Comparison of ENCODE assay signal across 8 cellular contexts in the genomic region with DNA sequence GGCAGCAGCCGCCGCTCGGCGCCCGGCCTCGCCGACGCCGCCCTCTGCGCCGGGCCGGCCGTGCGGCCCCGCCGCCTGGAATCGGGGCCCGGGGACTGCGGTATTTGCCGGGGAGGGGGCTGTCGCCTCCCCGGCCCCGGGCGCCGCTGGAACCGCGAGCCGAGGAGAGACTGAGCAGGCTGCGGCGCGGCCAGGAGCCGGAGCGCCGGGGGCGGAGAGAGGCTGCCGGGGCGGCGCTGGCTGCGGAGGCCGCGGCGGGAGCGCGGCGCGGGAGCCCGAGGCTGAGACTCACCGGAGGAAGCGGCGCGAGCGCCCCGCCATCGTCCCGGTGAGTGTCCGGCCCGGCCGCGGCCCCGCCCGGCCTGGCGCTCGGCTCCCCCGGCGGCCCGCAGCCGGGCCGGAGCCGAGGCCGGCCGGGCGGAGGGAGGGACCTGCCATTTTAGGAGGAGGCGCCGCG. TPM values are rescaled to one million over a fixed set of nuclear protein-coding genes. Genes with fewer than 3 reads are reported as not detected.
DNase-seq lines count a peak whose midpoint lies in the region; ATAC-seq and TF ChIP-seq lines count a peak whose summit lies in the region.

No MANE protein-coding gene starts in this region.

- peak; percentile 79 for DNase-seq in activated CD4-positive, alpha-beta T cell treated with anti-CD3 and anti-CD28 coated beads, Interleukin-2, amount 10 ng/mL, durations not matched to agents 24 days and 14 days
- DNase-seq in activated CD4-positive, alpha-beta T cell treated with anti-CD3 and anti-CD28 coated beads for 1 hour = no peak
- DNase-seq in dorsolateral prefrontal cortex (peak in 3 of 10 donors; percentile 4 to 60 (median 16)), natural killer cell (peak; percentile 55), HuH-7 (ENCODE audit: low spot score) (no peak), dermis blood vessel endothelial cell (no peak)

- TF ChIP-seq CTCF in OCI-LY1 (IDR thresholded peaks at IDR 0.05; ENCODE audit: low read length) = no peak
- no peak for TF ChIP-seq CTCF in dorsolateral prefrontal cortex (IDR thresholded peaks at IDR 0.05 in 54 of 56, conservative IDR thresholded peaks at IDR 0.05 in 2 of 56; ENCODE audit: low read depth in 1 of 56, partially characterized antibody in 56 of 56)
- TF ChIP-seq CTCF in natural killer cell (IDR thresholded peaks at IDR 0.05) = no peak

- peak overlapping the region; percentile 99; the same call in 1 of the 2 replicates for H3K4me2 ChIP-seq in OCI-LY1 (ENCODE audit: low read length)

- no peak for ATAC-seq in natural killer cell
- ATAC-seq in GM18861 (IDR thresholded peaks at IDR 0.05; ENCODE audit: unreplicated experiment) = no peak

- no peak overlapping the region for H3K27ac Mint-ChIP-seq in activated CD4-positive, alpha-beta T cell treated with anti-CD3 and anti-CD28 coated beads, Interleukin-2, amount 10 ng/mL, durations not matched to agents 24 days and 14 days
- H3K27ac Mint-ChIP-seq in natural killer cell = peak overlapping the region; percentile 97 to 100

- peaks cover 3% of the 10 kb centered on the region for H3K27me3 Mint-ChIP-seq in activated CD4-positive, alpha-beta T cell treated with anti-CD3 and anti-CD28 coated beads, Interleukin-2, amount 10 ng/mL, durations not matched to agents 24 days and 14 days
- H3K27me3 Mint-ChIP-seq in natural killer cell (ENCODE audit: low read depth in 2 of 2) = no peaks in the 10 kb centered on the region

- peak overlapping the region; percentile 93 for H3K9ac ChIP-seq in OCI-LY1 (ENCODE audit: low read length)

- H3K4me3 ChIP-seq in OCI-LY1 (ENCODE audit: low read depth, low read length, poor library complexity, severe bottlenecking) (peak overlapping the region; percentile 95), dorsolateral prefrontal cortex (peak overlapping the region; percentile 59 to 99 (median 92))

- H3F3A ChIP-seq in OCI-LY1 (ENCODE audit: insufficient read depth, low read length) = 0 out of 2 replicates have a peak, but pooled peaks cover 5% of the 10 kb centered on the region

- H3K36me3 Mint-ChIP-seq in activated CD4-positive, alpha-beta T cell treated with anti-CD3 and anti-CD28 coated beads, Interleukin-2, amount 10 ng/mL, durations not matched to agents 24 days and 14 days (ENCODE audit: low read depth) = peaks cover 9% of the 10 kb centered on the region
- H3K36me3 Mint-ChIP-seq in natural killer cell = peaks cover 7% of the 10 kb centered on the region

- H3K4me3 Mint-ChIP-seq in activated CD4-positive, alpha-beta T cell treated with anti-CD3 and anti-CD28 coated beads, Interleukin-2, amount 10 ng/mL, durations not matched to agents 24 days and 14 days = no peak overlapping the region
- H3K4me3 Mint-ChIP-seq in natural killer cell = peak overlapping the region; percentile 97

- peaks cover 42% of the 10 kb centered on the region for H3K4me1 ChIP-seq in OCI-LY1 (ENCODE audit: insufficient read depth, low read length, severe bottlenecking)

- H3K79me2 ChIP-seq in OCI-LY1 (ENCODE audit: insufficient read depth, low read length) = peaks cover 48% of the 10 kb centered on the region

- H2AFZ ChIP-seq in OCI-LY1 (ENCODE audit: low read length) = no peak overlapping the region

- intact Hi-C loops in activated CD4-positive, alpha-beta T cell treated with anti-CD3 and anti-CD28 coated beads, Interleukin-2, amount 10 ng/mL, durations not matched to agents 24 days and 14 days (cut with micrococcal nuclease) = loop anchor here (2.0 to 5.0 kb wide), 2 partner anchors 295 to 380 kb away; a partner anchor contains a TSS
- intact Hi-C loops in dorsolateral prefrontal cortex (cut with DNase I) (loop anchor here (1.0 to 5.0 kb wide), 6 partner anchors 90 to 295 kb away; a partner anchor contains a TSS), natural killer cell (cut with micrococcal nuclease) (loop anchor here (2.0 to 5.0 kb wide), 2 partner anchors 147 to 195 kb away; no protein-coding TSS in a partner anchor)

- H3K27me3 ChIP-seq in OCI-LY1 (ENCODE audit: insufficient read depth, low read length) = no peaks in the 10 kb centered on the region
- H3K27me3 ChIP-seq in dorsolateral prefrontal cortex = no peaks in the 10 kb centered on the region

- no peaks in the 10 kb centered on the region for H3K9me2 ChIP-seq in OCI-LY1 (ENCODE audit: low read depth, low read length)

- H3K9me3 Mint-ChIP-seq in activated CD4-positive, alpha-beta T cell treated with anti-CD3 and anti-CD28 coated beads, Interleukin-2, amount 10 ng/mL, durations not matched to agents 24 days and 14 days = peaks cover 4% of the 10 kb centered on the region
- no peaks in the 10 kb centered on the region for H3K9me3 Mint-ChIP-seq in natural killer cell

- H3K27ac ChIP-seq in OCI-LY1 (ENCODE audit: low read depth, low read length, poor library complexity, severe bottlenecking) (peak overlapping the region; percentile 85), dorsolateral prefrontal cortex (peak overlapping the region; percentile 96 to 100 (median 100))

- no peaks in the 10 kb centered on the region for H3K9me3 ChIP-seq in OCI-LY1 (ENCODE audit: low read length)

- H3K4me1 Mint-ChIP-seq in activated CD4-positive, alpha-beta T cell treated with anti-CD3 and anti-CD28 coated beads, Interleukin-2, amount 10 ng/mL, durations not matched to agents 24 days and 14 days = peaks cover 43% of the 10 kb centered on the region
- peaks cover 48 to 55% of the 10 kb centered on the region in 2 donors for H3K4me1 Mint-ChIP-seq in natural killer cell

- H3K36me3 ChIP-seq in OCI-LY1 (ENCODE audit: insufficient read depth, low read length) = no peaks in the 10 kb centered on the region

- H4K20me1 ChIP-seq in OCI-LY1 (ENCODE audit: insufficient read depth, low read length) = 0 out of 2 replicates have a peak, but pooled peaks cover 2% of the 10 kb centered on the region

RNA-seq across cellular contexts. Expression of a gene that starts 0.8 kb away (rescaled TPM):
- 60.9 and 64.9 TPM in 2 replicates for total RNA-seq in activated CD4-positive, alpha-beta T cell treated with anti-CD3 and anti-CD28 coated beads, Interleukin-2, amount 10 ng/mL, durations not matched to agents 24 days and 14 days
- total RNA-seq in dorsolateral prefrontal cortex = 100 to 1,000 TPM in 43 of 120 experiments, 10 to 100 TPM in 77; 72.3 to 147 (median 97.5) TPM
- total RNA-seq in natural killer cell = 100 to 1,000 TPM; 149 to 166 (median 153) TPM
- total RNA-seq in dermis blood vessel endothelial cell = 75.6 and 94.8 TPM in 2 replicates

Comparison
In these comparisons a context has a peak if more than half of its experiments do, and no peak if none do; other contexts are left out.
1. DNase-seq: peak in activated CD4-positive, alpha-beta T cell treated with anti-CD3 and anti-CD28 coated beads, Interleukin-2, amount 10 ng/mL, durations not matched to agents 24 days and 14 days (single experiment) and natural killer cell (single experiment); none in activated CD4-positive, alpha-beta T cell treated with anti-CD3 and anti-CD28 coated beads for 1 hour (single experiment), HuH-7 (single experiment) and dermis blood vessel endothelial cell (single experiment).